Comparison of ENCODE assay signal across 1 cellular context in genomic region chr7:134892963-134893362, GRCh38.
TF ChIP-seq lines count a peak whose summit lies in the region.

No MANE protein-coding gene starts in this region.

TF ChIP-seq in HepG2, 621 proteins besides CTCF, POLR2A, EP300 and RAD21 (continued from another document and continues in another):
- TF ChIP-seq ZNF710 (CRISPR knock-in tag; IDR thresholded peaks at IDR 0.05; ENCODE audit: borderline replicate concordance): 0 out of 2 replicates have a peak, but pooled peaks have one; percentile 36
- no peak for TF ChIP-seq NFE2L2 (IDR thresholded peaks at IDR 0.05; ENCODE audit: low read length)
- TF ChIP-seq ARID2 (CRISPR knock-in tag; IDR thresholded peaks at IDR 0.05; ENCODE audit: borderline replicate concordance): no peak
- TF ChIP-seq ZNF605 (CRISPR knock-in tag; IDR thresholded peaks at IDR 0.05): no peak
- TF ChIP-seq NCOA2 (CRISPR knock-in tag; IDR thresholded peaks at IDR 0.05): peak; percentile 15; the same call in 1 of the 2 replicates
- TF ChIP-seq ZNF839 (CRISPR knock-in tag; IDR thresholded peaks at IDR 0.05; ENCODE audit: borderline replicate concordance): no peak
- no peak for TF ChIP-seq ATF3 (CRISPR knock-in tag; IDR thresholded peaks at IDR 0.05)
- no peak for TF ChIP-seq ZUFSP (CRISPR knock-in tag; IDR thresholded peaks at IDR 0.05; ENCODE audit: borderline replicate concordance)
- no peak for TF ChIP-seq USF2 (IDR thresholded peaks at IDR 0.05; ENCODE audit: low read depth, low read length)
- no peak for TF ChIP-seq USF2 (CRISPR knock-in tag; IDR thresholded peaks at IDR 0.05; ENCODE audit: borderline replicate concordance)
- TF ChIP-seq CENPX (CRISPR knock-in tag; IDR thresholded peaks at IDR 0.05): no peak
- TF ChIP-seq ZNF704 (CRISPR knock-in tag; IDR thresholded peaks at IDR 0.05; ENCODE audit: borderline replicate concordance): no peak
- no peak for TF ChIP-seq KAT7 (CRISPR knock-in tag; IDR thresholded peaks at IDR 0.05; ENCODE audit: borderline replicate concordance)
- TF ChIP-seq MTF1 (CRISPR knock-in tag; IDR thresholded peaks at IDR 0.05): no peak
- no peak for TF ChIP-seq KLF16 (CRISPR knock-in tag; IDR thresholded peaks at IDR 0.05)
- TF ChIP-seq ZNF616 (CRISPR knock-in tag; IDR thresholded peaks at IDR 0.05; ENCODE audit: low read depth): no peak
- no peak for TF ChIP-seq ZNF652 (CRISPR knock-in tag; IDR thresholded peaks at IDR 0.05; ENCODE audit: borderline replicate concordance, low read depth)
- TF ChIP-seq RARA (CRISPR knock-in tag; IDR thresholded peaks at IDR 0.05): no peak
- TF ChIP-seq FUBP1 (CRISPR knock-in tag; IDR thresholded peaks at IDR 0.05; ENCODE audit: borderline replicate concordance): no peak
- TF ChIP-seq PCBP1 (IDR thresholded peaks at IDR 0.05; ENCODE audit: borderline replicate concordance, low read depth, low read length): no peak
- TF ChIP-seq ZNF264 (CRISPR knock-in tag; IDR thresholded peaks at IDR 0.05): no peak
- no peak for TF ChIP-seq ZMAT3 (CRISPR knock-in tag; conservative IDR thresholded peaks at IDR 0.05)
- TF ChIP-seq ARID3A (IDR thresholded peaks at IDR 0.05; ENCODE audit: low read depth, low read length): no peak
- TF ChIP-seq ZBTB26 (CRISPR knock-in tag; IDR thresholded peaks at IDR 0.05; ENCODE audit: borderline replicate concordance): no peak
- TF ChIP-seq CAMTA2 (CRISPR knock-in tag; IDR thresholded peaks at IDR 0.05; ENCODE audit: borderline replicate concordance): no peak
- no peak for TF ChIP-seq POLR2G (IDR thresholded peaks at IDR 0.05; ENCODE audit: low read depth, low read length)
- TF ChIP-seq ZNF629 (CRISPR knock-in tag; conservative IDR thresholded peaks at IDR 0.05): 0 out of 2 replicates have a peak, but pooled peaks have one; percentile 30
- no peak for TF ChIP-seq ZNF329 (CRISPR knock-in tag; IDR thresholded peaks at IDR 0.05; ENCODE audit: low read depth)
- no peak for TF ChIP-seq BRCA1 (CRISPR knock-in tag; IDR thresholded peaks at IDR 0.05)
- peak; percentile 71; the same call in 1 of the 2 replicates for TF ChIP-seq PATZ1 (CRISPR knock-in tag; IDR thresholded peaks at IDR 0.05)
- TF ChIP-seq MEIS2 (CRISPR knock-in tag; IDR thresholded peaks at IDR 0.05): 0 out of 2 replicates have a peak, but pooled peaks have one; percentile 67
- no peak for TF ChIP-seq PTBP1 (IDR thresholded peaks at IDR 0.05; ENCODE audit: low read depth, low read length, poor library complexity, severe bottlenecking)
- no peak for TF ChIP-seq ZNF24 (IDR thresholded peaks at IDR 0.05)
- TF ChIP-seq SMAD9 (CRISPR knock-in tag; IDR thresholded peaks at IDR 0.05): no peak
- no peak for TF ChIP-seq BORCS8-MEF2B (CRISPR knock-in tag; IDR thresholded peaks at IDR 0.05)
- no peak for TF ChIP-seq ZC3H4 (CRISPR knock-in tag; IDR thresholded peaks at IDR 0.05; ENCODE audit: borderline replicate concordance)
- no peak for TF ChIP-seq ZNF569 (CRISPR knock-in tag; IDR thresholded peaks at IDR 0.05; ENCODE audit: borderline replicate concordance)
- no peak for TF ChIP-seq ZNF30 (CRISPR knock-in tag; IDR thresholded peaks at IDR 0.05)
- TF ChIP-seq ZC3H13 (CRISPR knock-in tag; IDR thresholded peaks at IDR 0.05): no peak
- no peak for TF ChIP-seq FOXK2 (IDR thresholded peaks at IDR 0.05)
- no peak for TF ChIP-seq ZNF292 (CRISPR knock-in tag; IDR thresholded peaks at IDR 0.05; ENCODE audit: borderline replicate concordance, low read depth)
- no peak for TF ChIP-seq NR2F6 (IDR thresholded peaks at IDR 0.05)
- TF ChIP-seq NR2F6 (CRISPR knock-in tag; IDR thresholded peaks at IDR 0.05): no peak
- TF ChIP-seq MAFG (CRISPR knock-in tag; IDR thresholded peaks at IDR 0.05): no peak
- no peak for TF ChIP-seq KDM4B (CRISPR knock-in tag; IDR thresholded peaks at IDR 0.05)
- TF ChIP-seq ZFP36L2 (CRISPR knock-in tag; IDR thresholded peaks at IDR 0.05): no peak
- no peak for TF ChIP-seq ZNF17 (CRISPR knock-in tag; IDR thresholded peaks at IDR 0.05)
- no peak for TF ChIP-seq ZNF777 (CRISPR knock-in tag; IDR thresholded peaks at IDR 0.05)
- TF ChIP-seq TGIF2 (CRISPR knock-in tag; IDR thresholded peaks at IDR 0.05): no peak
- no peak for TF ChIP-seq ZNF382 (CRISPR knock-in tag; IDR thresholded peaks at IDR 0.05; ENCODE audit: borderline replicate concordance)
- no peak for TF ChIP-seq ZNF230 (CRISPR knock-in tag; IDR thresholded peaks at IDR 0.05)
- TF ChIP-seq GABPB1 (CRISPR knock-in tag; IDR thresholded peaks at IDR 0.05): no peak
- TF ChIP-seq GRHL1 (CRISPR knock-in tag; conservative IDR thresholded peaks at IDR 0.05): no peak
- peak; percentile 56; the same call in 1 of the 2 replicates for TF ChIP-seq MED1 (CRISPR knock-in tag; IDR thresholded peaks at IDR 0.05)
- TF ChIP-seq KLF13 (CRISPR knock-in tag; IDR thresholded peaks at IDR 0.05): no peak
